8 cellular contexts compared by ENCODE assay signal in the genomic region with DNA sequence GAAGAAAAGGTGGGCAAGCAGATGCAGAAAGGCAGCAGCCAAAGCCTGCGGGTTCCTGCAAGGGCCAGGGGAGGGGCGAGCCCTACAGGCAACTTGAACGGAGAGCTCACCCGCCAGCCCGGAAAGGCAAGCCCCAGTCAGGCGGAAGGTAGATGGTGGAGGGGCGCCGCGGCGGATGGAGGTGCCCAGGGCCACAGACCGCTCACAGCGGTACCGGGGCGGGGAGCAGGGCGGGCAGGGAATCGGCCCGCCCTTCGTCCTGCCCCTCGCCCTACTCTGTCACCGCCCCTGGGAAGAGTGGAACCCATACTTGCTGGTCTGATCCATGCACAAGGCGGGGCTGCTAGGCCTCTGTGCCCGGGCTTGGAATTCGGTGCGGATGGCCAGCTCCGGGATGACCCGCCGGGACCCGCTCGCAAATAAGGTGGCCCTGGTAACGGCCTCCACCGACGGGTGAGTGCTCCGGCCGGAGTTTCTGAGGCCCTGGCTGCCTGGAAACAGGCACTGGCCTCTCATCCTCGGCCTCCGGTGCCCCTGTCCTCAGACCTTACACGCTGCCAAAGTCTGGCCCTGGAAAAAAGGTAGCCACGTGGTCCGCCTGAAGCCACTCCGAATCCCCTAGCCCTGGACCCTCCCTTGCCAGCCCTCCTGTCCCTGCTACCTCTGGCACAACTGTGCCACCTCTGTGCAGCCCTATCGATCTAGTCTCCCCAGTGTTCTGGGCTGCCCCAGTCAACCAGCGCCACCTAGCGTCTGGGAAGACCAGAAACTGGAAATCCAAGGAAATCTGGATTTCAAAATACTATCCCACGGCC. TPM values are rescaled to one million over a fixed set of nuclear protein-coding genes. Genes with fewer than 3 reads are reported as not detected.
DNase-seq lines count a peak whose midpoint lies in the region; ATAC-seq, FAIRE-seq and TF ChIP-seq lines count a peak whose summit lies in the region.

A gene (plus strand): TSS at position 307 of the 815 bp plus-strand sequence. CDS start 19 bp downstream, at position 326.

- H3K27me3 ChIP-seq in HepG2 (ENCODE audit: control insufficient read depth in 1 of 2, insufficient read depth in 2 of 2, low read length in 2 of 2), result no peaks in the 10 kb centered on the region

- TF ChIP-seq POLR2A in HepG2 (IDR thresholded peaks at IDR 0.05; ENCODE audit: insufficient read depth in 1 of 2, low read depth in 2 of 2, low read length in 2 of 2), result peak; percentile 97 to 99

- CTCF ChIA-PET in activated CD4-positive, alpha-beta T cell treated with anti-CD3 and anti-CD28 coated beads, Interleukin-2, amount 10 ng/mL, durations not matched to agents 7 days and 5 days (lab: Charles Lee), result interaction anchor here (1.2 to 1.5 kb wide), 5 partner anchors 11 to 397 kb away, joined by 3 to 4 read pairs (median 3); a partner anchor contains a TSS
- CTCF ChIA-PET in HepG2 (lab: Yijun Ruan, JAX; ENCODE audit: low intra/inter-chr PET ratio, low total read pairs), result interaction anchor here (0.6 to 2.2 kb wide), 8 partner anchors 24 to 365 kb away, joined by 3 to 18 read pairs (median 6); no protein-coding TSS in a partner anchor

- peak within 1 kb of the TSS; percentile 83 for H3K4me3 Mint-ChIP-seq in activated CD4-positive, alpha-beta T cell treated with anti-CD3 and anti-CD28 coated beads, Interleukin-2, amount 10 ng/mL, durations not matched to agents 7 days and 5 days

- peaks cover 12% of the 10 kb centered on the region for H3K9me3 Mint-ChIP-seq in activated CD4-positive, alpha-beta T cell treated with anti-CD3 and anti-CD28 coated beads, Interleukin-2, amount 10 ng/mL, durations not matched to agents 7 days and 5 days

- peak; percentile 93 for TF ChIP-seq RAD21 in HepG2 (CRISPR knock-in tag; IDR thresholded peaks at IDR 0.05)

- H3K27me3 Mint-ChIP-seq in activated CD4-positive, alpha-beta T cell treated with anti-CD3 and anti-CD28 coated beads, Interleukin-2, amount 10 ng/mL, durations not matched to agents 7 days and 5 days, result no peaks in the 10 kb centered on the region

- FAIRE-seq in HepG2 (lab: Jason Lieb, UNC), result peak; percentile 44

- in situ Hi-C loops in HepG2 (cut with HindIII; ENCODE audit: extremely low pct_ligation_motif_present, low pct_unique_long_range_greater_than_20kb), result no loop called here

- H3K36me3 Mint-ChIP-seq in activated CD4-positive, alpha-beta T cell treated with anti-CD3 and anti-CD28 coated beads, Interleukin-2, amount 10 ng/mL, durations not matched to agents 7 days and 5 days (ENCODE audit: low read depth), result peaks cover 15% of the 10 kb centered on the region

- DNase-seq in C1 segment of cervical spinal cord (lab: John Stamatoyannopoulos, UW) (peak in 13 of 14 donors; percentile 44 to 93 (median 83)), NCI-H526 (lab: John Stamatoyannopoulos, UW) (peak; percentile 71 to 89), dedifferentiated amniotic fluid mesenchymal stem cell (ENCODE audit: extremely low spot score) (peak; percentile 76), HepG2 (ENCODE audit: low spot score) (peak; percentile 94)
- peak; percentile 86 for DNase-seq in activated CD4-positive, alpha-beta T cell treated with anti-CD3 and anti-CD28 coated beads, Interleukin-2, amount 10 ng/mL, durations not matched to agents 7 days and 5 days
- DNase-seq in stimulated activated CD4-positive, alpha-beta T cell treated with anti-CD3 and anti-CD28 coated beads, Interleukin-4, amount 100 ng/mL, for 1 hour, result peak; percentile 77

- H3K27ac ChIP-seq in HepG2 (ENCODE audit: extremely low read length, insufficient read depth, low read length), result peak within 1 kb of the TSS; percentile 74

- H3K4me1 Mint-ChIP-seq in activated CD4-positive, alpha-beta T cell treated with anti-CD3 and anti-CD28 coated beads, Interleukin-2, amount 10 ng/mL, durations not matched to agents 7 days and 5 days, result peaks cover 27% of the 10 kb centered on the region

- peak within 1 kb of the TSS; percentile 93 for H3K27ac Mint-ChIP-seq in activated CD4-positive, alpha-beta T cell treated with anti-CD3 and anti-CD28 coated beads, Interleukin-2, amount 10 ng/mL, durations not matched to agents 7 days and 5 days

- peaks cover 27% of the 10 kb centered on the region for H3K4me1 ChIP-seq in HepG2 (ENCODE audit: insufficient read depth, low read length)

- H3K4me2 ChIP-seq in HepG2 (ENCODE audit: low read depth, low read length), result peak within 1 kb of the TSS; percentile 97

- H3K36me3 ChIP-seq in HepG2 (replicated peaks in 1 of 2; ENCODE audit: control insufficient read depth in 1 of 2, insufficient read depth in 2 of 2, low read length in 2 of 2), result 0 out of 5 replicates have a peak, but pooled peaks cover 0 to 3% of the 10 kb centered on the region in 2 experiments

- ATAC-seq in GM19324 (IDR thresholded peaks at IDR 0.05; ENCODE audit: low FRiP score, unreplicated experiment) (peak; percentile 95), HG03520 (IDR thresholded peaks at IDR 0.05; ENCODE audit: unreplicated experiment) (peak; percentile 78), HepG2 (peak; percentile 98)

- peak within 1 kb of the TSS; percentile 7 for H2AFZ ChIP-seq in HepG2 (ENCODE audit: low read length)

- H4K20me1 ChIP-seq in HepG2 (ENCODE audit: insufficient read depth, low read length), result no peaks in the 10 kb centered on the region

- POLR2A ChIA-PET in activated CD4-positive, alpha-beta T cell treated with anti-CD3 and anti-CD28 coated beads, Interleukin-2, amount 10 ng/mL, durations not matched to agents 7 days and 5 days (lab: Charles Lee), result no interaction called here
- POLR2A ChIA-PET in HepG2 (lab: Yijun Ruan, JAX), result interaction anchor here (0.7 to 3.1 kb wide), 13 partner anchors 9 to 859 kb away, joined by 3 to 20 read pairs (median 4); a partner anchor contains a TSS

- H3K9ac ChIP-seq in HepG2 (ENCODE audit: insufficient read depth, low read depth, low read length), result peak within 1 kb of the TSS; percentile 92

- peak; percentile 100 for TF ChIP-seq CTCF in HepG2 (CRISPR knock-in tag; IDR thresholded peaks at IDR 0.05)

- peak within 1 kb of the TSS; percentile 73 to 90 (median 85) for H3K4me3 ChIP-seq in HepG2 (replicated peaks in 1 of 3; ENCODE audit: insufficient read depth in 1 of 3, low read depth in 2 of 3, low read length in 3 of 3)

- peak; percentile 6 to 60; a peak in 3 of 4 replicates for TF ChIP-seq EP300 in HepG2 (IDR thresholded peaks at IDR 0.05; ENCODE audit: low read depth in 2 of 2, low read length in 2 of 2)
- TF ChIP-seq EP300 in HepG2 (CRISPR knock-in tag; IDR thresholded peaks at IDR 0.05; ENCODE audit: borderline replicate concordance), result peak; percentile 83

- under 1% methylated on average over 44 of the region's 44 CpGs for WGBS in HepG2 (ENCODE audit: low lambda C conversion rate)

- TSS peak; percentile 75 for BruUV-seq in HepG2 (replicated peaks; lab: Mats Ljungman, UMichigan)

- intact Hi-C loops in HepG2 (cut with micrococcal nuclease; ENCODE audit: unreplicated experiment), result loop anchor here (1.0 to 5.0 kb wide), 5 partner anchors 23 to 364 kb away; no protein-coding TSS in a partner anchor

- peaks cover 5% of the 10 kb centered on the region for H3K79me2 ChIP-seq in HepG2 (ENCODE audit: insufficient read depth, low read length)

- no peaks in the 10 kb centered on the region for H3K9me3 ChIP-seq in HepG2 (ENCODE audit: low read length)

TF ChIP-seq in HepG2, 621 proteins besides CTCF, POLR2A, EP300 and RAD21 (continues in another document):
- TF ChIP-seq POLR2AphosphoS2 (IDR thresholded peaks at IDR 0.05; ENCODE audit: low read depth, low read length) (no peak), ZNF782 (CRISPR knock-in tag; IDR thresholded peaks at IDR 0.05; ENCODE audit: borderline replicate concordance) (peak; percentile 100), PAF1 (CRISPR knock-in tag; IDR thresholded peaks at IDR 0.05) (peak; percentile 53; the same call in 1 of the 2 replicates), ZSCAN31 (CRISPR knock-in tag; IDR thresholded peaks at IDR 0.05; ENCODE audit: low read depth) (peak; percentile 92)
- TF ChIP-seq, protein P1, sequence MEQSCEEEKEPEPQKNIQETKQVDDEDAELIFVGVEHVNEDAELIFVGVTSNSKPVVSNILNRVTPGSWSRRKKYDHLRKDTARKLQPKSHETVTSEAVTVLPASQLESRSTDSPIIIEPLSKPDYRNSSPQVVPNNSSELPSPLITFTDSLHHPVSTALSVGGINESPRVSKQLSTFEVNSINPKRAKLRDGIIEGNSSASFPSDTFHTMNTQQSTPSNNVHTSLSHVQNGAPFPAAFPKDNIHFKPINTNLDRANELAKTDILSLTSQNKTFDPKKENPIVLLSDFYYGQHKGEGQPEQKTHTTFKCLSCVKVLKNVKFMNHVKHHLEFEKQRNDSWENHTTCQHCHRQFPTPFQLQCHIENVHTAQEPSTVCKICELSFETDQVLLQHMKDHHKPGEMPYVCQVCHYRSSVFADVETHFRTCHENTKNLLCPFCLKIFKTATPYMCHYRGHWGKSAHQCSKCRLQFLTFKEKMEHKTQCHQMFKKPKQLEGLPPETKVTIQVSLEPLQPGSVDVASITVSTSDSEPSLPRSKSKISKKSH (CRISPR knock-in tag; IDR thresholded peaks at IDR 0.05; ENCODE audit: borderline replicate concordance), result peak; percentile 96; the same call in 1 of the 2 replicates

RNA-seq across cellular contexts. Expression of the gene that starts here (rescaled TPM):
- total RNA-seq in activated CD4-positive, alpha-beta T cell treated with anti-CD3 and anti-CD28 coated beads, Interleukin-2, amount 10 ng/mL, durations not matched to agents 7 days and 5 days, result 10 to 100 TPM; 28.8 to 31.3 TPM
- 45.1 and 49.4 TPM in 2 replicates for total RNA-seq in HepG2 (2016; rRNA removed; fragmentation: Illumina TruSeq; extraction: Trizol)
- 15.8 and 17.4 TPM in 2 replicates for total RNA-seq in HepG2 (2016; cell fraction: cytosol; rRNA removed; fragmentation: Illumina TruSeq; extraction: Trizol; ENCODE audit: low read depth)
- total RNA-seq in HepG2 (2016; cell fraction: insoluble cytoplasmic fraction; rRNA removed; fragmentation: Illumina TruSeq; extraction: Trizol), result 42.9 and 43.7 TPM in 2 replicates
- 15.2 and 18.0 TPM in 2 replicates for total RNA-seq in HepG2 (2016; cell fraction: membrane; rRNA removed; fragmentation: Illumina TruSeq; extraction: Trizol)
- total RNA-seq in HepG2 (2016; cell fraction: nucleus; rRNA removed; fragmentation: Illumina TruSeq; extraction: Trizol), result 19.7 and 22.2 TPM in 2 replicates
- polyA plus RNA-seq in HepG2 (2011; rRNA removed), result 23.9 and 25.0 TPM in 2 replicates
- polyA plus RNA-seq in HepG2 (2011; cell fraction: cytosol; rRNA removed), result 35.5 and 38.0 TPM in 2 replicates
- polyA plus RNA-seq in HepG2 (2011; cell fraction: nucleus; rRNA removed), result 29.3 and 34.3 TPM in 2 replicates
- 33.9 and 38.4 TPM in 2 replicates for polyA plus RNA-seq in HepG2 (2012)
- 13.9 and 14.7 TPM in 2 replicates for polyA plus RNA-seq in HepG2 (2016; cell fraction: cytosol; fragmentation: Illumina TruSeq; extraction: Trizol; ENCODE audit: low read depth)
- 59.7 and 60.2 TPM in 2 replicates for polyA plus RNA-seq in HepG2 (2016; cell fraction: insoluble cytoplasmic fraction; fragmentation: Illumina TruSeq; extraction: Trizol; ENCODE audit: low read depth)
- 15.8 and 16.6 TPM in 2 replicates for polyA plus RNA-seq in HepG2 (2016; cell fraction: membrane; fragmentation: Illumina TruSeq; extraction: Trizol; ENCODE audit: low read depth)
- 35.6 and 46.5 TPM in 2 replicates for polyA plus RNA-seq in HepG2 (2016; cell fraction: nucleus; fragmentation: Illumina TruSeq; extraction: Trizol; ENCODE audit: insufficient read depth, low read depth)
- 19.9 and 41.3 TPM in 2 replicates for polyA minus RNA-seq in HepG2 (2011; rRNA and poly(A)+ RNA removed; ENCODE audit: low replicate concordance)
- 10.0 and 12.1 TPM in 2 replicates for polyA minus RNA-seq in HepG2 (2011; cell fraction: cytosol; rRNA and poly(A)+ RNA removed)
- 9.8 and 13.7 TPM in 2 replicates for polyA minus RNA-seq in HepG2 (2011; cell fraction: nucleus; rRNA and poly(A)+ RNA removed)

Comparison
In these comparisons a context has a peak if more than half of its experiments do, and no peak if none do; other contexts are left out.
1. Peak in every context shown above with its lines: DNase-seq, ATAC-seq, H3K4me3 ChIP-seq and H3K27ac ChIP-seq.